Comparison of ENCODE assay signal across 18 cellular contexts in the genomic region with DNA sequence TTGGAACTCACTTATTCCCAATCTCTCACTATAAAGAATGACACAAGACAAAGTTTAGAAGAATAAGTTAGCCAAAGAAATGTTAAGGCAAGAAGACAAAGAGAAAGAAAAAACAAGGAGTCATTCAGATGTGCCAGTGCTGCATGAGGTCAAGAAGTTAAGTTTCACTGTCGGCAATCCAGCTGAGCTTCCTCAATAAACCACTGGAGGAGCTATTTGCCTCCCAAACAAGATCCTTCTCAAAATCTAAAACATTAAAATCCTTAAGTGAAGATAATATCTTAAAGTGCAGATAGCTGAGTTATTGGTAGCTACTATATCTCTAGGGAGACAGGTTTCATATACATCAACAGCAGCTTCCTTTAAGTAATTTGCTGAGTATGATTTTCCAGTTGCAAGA.
A peak's percentile ranks its signal among the peaks of the same experiment; 100 is the strongest.
DNase-seq lines count a peak whose midpoint lies in the region; ATAC-seq and TF ChIP-seq lines count a peak whose summit lies in the region.
"Had no signal": no experiment of that assay in that cellular context is flagged by ENCODE, and none has a peak within 500 bp of the region (broad histone marks: within the 10 kb centered on the region; RNA-seq: fewer than 3 reads in every experiment).

No MANE protein-coding gene starts in this region.

- H3K9ac ChIP-seq in DND-41 (ENCODE audit: low read depth, low read length) (no peak overlapping the region), neural cell (ENCODE audit: low read length) (no peak overlapping the region)

- peak; percentile 39 for TF ChIP-seq CTCF in DND-41 (IDR thresholded peaks at IDR 0.05; ENCODE audit: borderline replicate concordance, extremely low read depth, low read length, poor library complexity, severe bottlenecking)
- peak; percentile 49 for TF ChIP-seq CTCF in choroid plexus epithelial cell (conservative IDR thresholded peaks at IDR 0.05; ENCODE audit: low read depth, low read length)
- no peak for TF ChIP-seq CTCF in neural cell (IDR thresholded peaks at IDR 0.05; ENCODE audit: poor library complexity, severe bottlenecking)

- H3K9me2 ChIP-seq in neural cell (ENCODE audit: insufficient read depth, low read length) = no peaks in the 10 kb centered on the region

- H3K4me2 ChIP-seq in DND-41 (ENCODE audit: insufficient read depth, low read length) (no peak overlapping the region), neural cell (ENCODE audit: low read length) (no peak overlapping the region)

- H3F3A ChIP-seq in neural cell (ENCODE audit: insufficient read depth, low read length, poor library complexity, severe bottlenecking) = no peaks in the 10 kb centered on the region

- no peak for TF ChIP-seq EP300 in neural cell (conservative IDR thresholded peaks at IDR 0.05; ENCODE audit: poor library complexity, severe bottlenecking)

- no peaks in the 10 kb centered on the region for H3K79me2 ChIP-seq in DND-41 (ENCODE audit: insufficient read depth, low read length)
- H3K79me2 ChIP-seq in neural cell (replicated peaks; ENCODE audit: insufficient read depth, low read length) = no peaks in the 10 kb centered on the region

- H3K4me3 ChIP-seq in DND-41 (ENCODE audit: low read depth in 1 of 2, low read length in 2 of 2) = no peak overlapping the region
- H3K4me3 ChIP-seq in choroid plexus epithelial cell (ENCODE audit: low read depth, low read length) = no peak overlapping the region
- H3K4me3 ChIP-seq in neural cell (ENCODE audit: low read length) = no peak overlapping the region
- H3K4me3 ChIP-seq: upper lobe of right lung had no signal

- no peaks in the 10 kb centered on the region for H3K36me3 ChIP-seq in DND-41 (ENCODE audit: insufficient read depth, low read length)
- H3K36me3 ChIP-seq in neural cell (ENCODE audit: insufficient read depth, low read length) = no peaks in the 10 kb centered on the region
- H3K36me3 ChIP-seq: upper lobe of right lung had no signal

- no peak for TF ChIP-seq RAD21 in neural cell (conservative IDR thresholded peaks at IDR 0.05)

- H2AFZ ChIP-seq in DND-41 (ENCODE audit: low read depth, low read length) = no peak overlapping the region
- no peak overlapping the region for H2AFZ ChIP-seq in neural cell (ENCODE audit: low read depth, low read length)

- H3K27me3 ChIP-seq in DND-41 (ENCODE audit: insufficient read depth, low read length, poor library complexity) = no peaks in the 10 kb centered on the region
- no peaks in the 10 kb centered on the region for H3K27me3 ChIP-seq in neural cell (ENCODE audit: insufficient read depth, low read depth, low read length)
- H3K27me3 ChIP-seq: upper lobe of right lung had no signal

- no peak overlapping the region for H3K27ac ChIP-seq in DND-41 (ENCODE audit: low read length)
- H3K27ac ChIP-seq in neural cell (ENCODE audit: low read length) = peak overlapping the region; percentile 52
- H3K27ac ChIP-seq: upper lobe of right lung had no signal

- DNase-seq in DND-41 (no peak), NAMALWA (ENCODE audit: low spot score) (peak; percentile 4), choroid plexus epithelial cell (ENCODE audit: low read depth) (peak; percentile 17), hypothalamus (lab: John Stamatoyannopoulos, UW) (no peak), NCI-H1694 treated with DMSO at 0.1 percent for 48 hours (lab: John Stamatoyannopoulos, UW) (no peak), amygdala (lab: John Stamatoyannopoulos, UW) (no peak)
- DNase-seq: activated CD4-positive, alpha-beta T cell treated with anti-CD3 and anti-CD28 coated beads, Interleukin-2, amount 50 U/mL, for 4 hours; activated T-cell treated with anti-CD3 and anti-CD28 coated beads, Interleukin-2, amount 50 U/mL, for 72 hours; amniotic stem cell; Karpas-422; kidney glomerular epithelial cell; NCI-H187; NCI-H82; retina; Right ventricle myocardium superior; stimulated activated CD4-positive, alpha-beta T cell treated with anti-CD3 and anti-CD28 coated beads, Interleukin-4, amount 100 ng/mL, for 24 hours; upper lobe of right lung had no signal

- H4K20me1 ChIP-seq in DND-41 (ENCODE audit: insufficient read depth, low read length) (no peaks in the 10 kb centered on the region), neural cell (ENCODE audit: insufficient read depth) (no peaks in the 10 kb centered on the region)

- no peak for ATAC-seq in DND-41 (ENCODE audit: insufficient read depth, low read depth)
- ATAC-seq: activated T-cell treated with anti-CD3 and anti-CD28 coated beads, Interleukin-2, amount 50 U/mL, for 72 hours; upper lobe of right lung had no signal

- H3K9me3 ChIP-seq in DND-41 (ENCODE audit: insufficient read depth, low read length, severe bottlenecking) (no peaks in the 10 kb centered on the region), neural cell (ENCODE audit: low read length) (no peaks in the 10 kb centered on the region)
- H3K9me3 ChIP-seq: upper lobe of right lung had no signal

- no peaks in the 10 kb centered on the region for H3K4me1 ChIP-seq in DND-41 (ENCODE audit: insufficient read depth, low read length)
- H3K4me1 ChIP-seq: upper lobe of right lung had no signal

TF ChIP-seq in neural cell, 6 proteins besides CTCF, POLR2A, EP300 and RAD21:
- TF ChIP-seq MXI1 (conservative IDR thresholded peaks at IDR 0.05; ENCODE audit: poor library complexity, severe bottlenecking) = no peak
- no peak for TF ChIP-seq TAF1 (IDR thresholded peaks at IDR 0.05; ENCODE audit: low read depth)
- TF ChIP-seq SMC3 (conservative IDR thresholded peaks at IDR 0.05; ENCODE audit: poor library complexity) = no peak
- TF ChIP-seq, protein P1, sequence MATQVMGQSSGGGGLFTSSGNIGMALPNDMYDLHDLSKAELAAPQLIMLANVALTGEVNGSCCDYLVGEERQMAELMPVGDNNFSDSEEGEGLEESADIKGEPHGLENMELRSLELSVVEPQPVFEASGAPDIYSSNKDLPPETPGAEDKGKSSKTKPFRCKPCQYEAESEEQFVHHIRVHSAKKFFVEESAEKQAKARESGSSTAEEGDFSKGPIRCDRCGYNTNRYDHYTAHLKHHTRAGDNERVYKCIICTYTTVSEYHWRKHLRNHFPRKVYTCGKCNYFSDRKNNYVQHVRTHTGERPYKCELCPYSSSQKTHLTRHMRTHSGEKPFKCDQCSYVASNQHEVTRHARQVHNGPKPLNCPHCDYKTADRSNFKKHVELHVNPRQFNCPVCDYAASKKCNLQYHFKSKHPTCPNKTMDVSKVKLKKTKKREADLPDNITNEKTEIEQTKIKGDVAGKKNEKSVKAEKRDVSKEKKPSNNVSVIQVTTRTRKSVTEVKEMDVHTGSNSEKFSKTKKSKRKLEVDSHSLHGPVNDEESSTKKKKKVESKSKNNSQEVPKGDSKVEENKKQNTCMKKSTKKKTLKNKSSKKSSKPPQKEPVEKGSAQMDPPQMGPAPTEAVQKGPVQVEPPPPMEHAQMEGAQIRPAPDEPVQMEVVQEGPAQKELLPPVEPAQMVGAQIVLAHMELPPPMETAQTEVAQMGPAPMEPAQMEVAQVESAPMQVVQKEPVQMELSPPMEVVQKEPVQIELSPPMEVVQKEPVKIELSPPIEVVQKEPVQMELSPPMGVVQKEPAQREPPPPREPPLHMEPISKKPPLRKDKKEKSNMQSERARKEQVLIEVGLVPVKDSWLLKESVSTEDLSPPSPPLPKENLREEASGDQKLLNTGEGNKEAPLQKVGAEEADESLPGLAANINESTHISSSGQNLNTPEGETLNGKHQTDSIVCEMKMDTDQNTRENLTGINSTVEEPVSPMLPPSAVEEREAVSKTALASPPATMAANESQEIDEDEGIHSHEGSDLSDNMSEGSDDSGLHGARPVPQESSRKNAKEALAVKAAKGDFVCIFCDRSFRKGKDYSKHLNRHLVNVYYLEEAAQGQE (IDR thresholded peaks at IDR 0.05; ENCODE audit: borderline replicate concordance) = no peak

Comparison
In these comparisons a context has a peak if more than half of its experiments do, and no peak if none do; other contexts are left out.
1. DNase-seq: peak in NAMALWA (single experiment) and choroid plexus epithelial cell (single experiment); none in DND-41 (single experiment), hypothalamus (0 of 51), NCI-H1694 treated with DMSO at 0.1 percent for 48 hours (single experiment) and amygdala (0 of 56).